ENCODE assay signal across 8 cellular contexts in the genomic region with DNA sequence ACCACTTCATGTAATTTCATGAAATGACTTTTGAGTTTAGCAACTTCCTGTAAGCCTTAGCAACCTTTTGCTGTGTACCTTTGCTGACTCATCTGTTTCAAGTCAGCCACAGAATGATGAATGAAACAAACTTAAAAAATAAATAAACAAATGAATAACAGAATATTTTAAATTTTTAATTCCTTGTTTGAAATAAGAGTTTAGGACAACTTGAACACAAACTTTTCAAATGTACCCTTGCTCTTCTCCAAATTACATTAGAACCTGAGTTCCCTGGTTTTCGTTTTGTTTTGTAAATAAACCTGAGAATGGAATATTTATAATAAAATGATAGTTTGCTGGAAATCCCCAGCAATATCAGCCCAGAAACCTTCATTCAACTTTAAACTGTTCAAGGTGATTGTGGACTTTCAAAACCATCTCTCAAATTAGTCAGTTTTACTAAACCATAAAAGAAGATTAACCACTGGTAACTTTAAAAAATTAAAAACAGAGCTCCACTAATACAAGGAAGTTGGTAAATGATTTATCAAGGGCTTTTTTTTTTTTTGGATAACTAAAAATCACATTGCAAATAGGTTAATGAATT. TPM values are rescaled to one million over a fixed set of nuclear protein-coding genes. Genes with fewer than 3 reads are reported as not detected.
DNase-seq lines count a peak whose midpoint lies in the region; ATAC-seq and TF ChIP-seq lines count a peak whose summit lies in the region.

No MANE protein-coding gene starts in this region.

- peak; percentile 91 for ATAC-seq in GM18907 (IDR thresholded peaks at IDR 0.05; ENCODE audit: unreplicated experiment)
- ATAC-seq in HG03045 (IDR thresholded peaks at IDR 0.05; ENCODE audit: unreplicated experiment): peak; percentile 83

- TF ChIP-seq CTCF in AG10803 (conservative IDR thresholded peaks at IDR 0.05; ENCODE audit: low read length) (no peak), epithelial cell of proximal tubule (conservative IDR thresholded peaks at IDR 0.05; ENCODE audit: low read depth, low read length) (no peak)

- DNase-seq in AG10803 (ENCODE audit: low read depth): peak; percentile 65
- peak; percentile 26 for DNase-seq in NOMO-1 treated with dmso at 0.1 percent for 144 hours (lab: John Stamatoyannopoulos, UW; ENCODE audit: unreplicated experiment)
- DNase-seq in epithelial cell of proximal tubule (ENCODE audit: low read depth): no peak
- DNase-seq in NCI-H187 (lab: John Stamatoyannopoulos, UW): no peak
- DNase-seq in activated CD8-positive, alpha-beta memory T cell treated with anti-CD3 and anti-CD28 coated beads for 24 hours: no peak
- no peak for DNase-seq in hypothalamus (lab: John Stamatoyannopoulos, UW)

- H3K4me3 ChIP-seq in AG10803 (ENCODE audit: low read length) (no peak overlapping the region), epithelial cell of proximal tubule (ENCODE audit: low read depth, low read length) (peak overlapping the region; percentile 12)

RNA-seq across cellular contexts. Expression of gene MBOAT1, which starts 10.1 kb away (rescaled TPM):
- 10.9 and 12.8 TPM in 2 replicates for total RNA-seq in epithelial cell of proximal tubule

Comparison
In these comparisons a context has a peak if more than half of its experiments do, and no peak if none do; other contexts are left out.
1. DNase-seq: peak in AG10803 (single experiment) and NOMO-1 treated with dmso at 0.1 percent for 144 hours (single experiment); none in epithelial cell of proximal tubule (single experiment), NCI-H187 (0 of 2), activated CD8-positive, alpha-beta memory T cell treated with anti-CD3 and anti-CD28 coated beads for 24 hours (single experiment) and hypothalamus (0 of 51).